In the genomic region with DNA sequence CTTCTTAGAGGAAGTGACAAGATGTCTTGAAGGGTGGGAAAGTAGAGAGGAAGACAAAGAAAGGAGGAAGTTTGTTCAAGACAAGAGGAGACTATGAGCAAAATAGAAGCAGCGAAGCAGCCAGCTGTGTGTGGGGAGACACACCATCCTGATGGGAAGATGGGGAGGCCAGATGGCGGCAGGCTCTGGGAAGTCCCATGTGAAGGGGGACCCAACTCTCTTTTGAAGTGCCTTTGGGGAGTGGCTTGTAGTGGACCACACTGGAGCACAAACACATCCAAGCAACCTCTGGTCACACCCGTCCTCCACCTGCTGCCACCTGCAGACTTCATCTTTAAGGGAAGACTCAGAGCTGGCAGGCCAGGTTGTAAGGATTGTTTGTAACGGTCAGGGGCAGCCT, we compare ENCODE assay signal across 18 cellular contexts. TPM values are rescaled to one million over a fixed set of nuclear protein-coding genes. Genes with fewer than 3 reads are reported as not detected.
"Had no signal": no experiment of that assay in that cellular context is flagged by ENCODE, and none has a peak within 500 bp of the region (broad histone marks: within the 10 kb centered on the region; RNA-seq: fewer than 3 reads in every experiment).

No MANE protein-coding gene starts in this region.

- H3K36me3 ChIP-seq: vagina had no signal

- H3K27me3 Mint-ChIP-seq: activated B cell treated with CpG ODN at 0.5 μM for 24 hours; activated CD4-positive, alpha-beta T cell treated with anti-CD3 and anti-CD28 coated beads, Interleukin-2, amount 10 ng/mL, durations not matched to agents 24 days and 14 days; T-helper 17 cell had no signal

- H3K4me1 Mint-ChIP-seq: brain, nephron progenitor cell had no signal

- ATAC-seq: activated T-cell treated with anti-CD3 and anti-CD28 coated beads, Interleukin-2, amount 50 U/mL, for 72 hours; stimulated activated naive CD8-positive, alpha-beta T cell treated with anti-CD3 and anti-CD28 coated beads, Interleukin-15, Interleukin-2, amounts not matched to agents 100 U/mL and 50 U/mL, for 24 hours; T-helper 17 cell had no signal

- DNase-seq: activated B cell treated with CpG ODN at 0.5 μM for 24 hours; activated CD4-positive, alpha-beta T cell treated with anti-CD3 and anti-CD28 coated beads, Interleukin-2, amount 10 ng/mL, durations not matched to agents 24 days and 14 days; activated T-cell treated with anti-CD3 and anti-CD28 coated beads, Interleukin-2, amount 50 U/mL, for 72 hours; anterior cingulate cortex; central memory CD4-positive, alpha-beta T cell; dorsolateral prefrontal cortex; foreskin fibroblast; nephron progenitor cell; occipital lobe; stimulated activated CD8-positive, alpha-beta memory T cell treated with anti-CD3 and anti-CD28 coated beads, Interleukin-4, amount 100 ng/mL, for 48 hours; stimulated activated naive CD8-positive, alpha-beta T cell treated with anti-CD3 and anti-CD28 coated beads, Interleukin-15, Interleukin-2, amounts not matched to agents 100 U/mL and 50 U/mL, for 24 hours; T-helper 17 cell had no signal

- H3K9me3 Mint-ChIP-seq: activated B cell treated with CpG ODN at 0.5 μM for 24 hours; activated CD4-positive, alpha-beta T cell treated with anti-CD3 and anti-CD28 coated beads, Interleukin-2, amount 10 ng/mL, durations not matched to agents 24 days and 14 days; activated T-cell treated with anti-CD3 and anti-CD28 coated beads, Interleukin-2, amount 50 U/mL, for 72 hours; brain; mesothelial cell of epicardium; nephron progenitor cell had no signal

- H3K4me3 ChIP-seq: dorsolateral prefrontal cortex, lung, tibial nerve, vagina had no signal

- H3K4me3 Mint-ChIP-seq: activated B cell treated with CpG ODN at 0.5 μM for 24 hours; activated CD4-positive, alpha-beta T cell treated with anti-CD3 and anti-CD28 coated beads, Interleukin-2, amount 10 ng/mL, durations not matched to agents 24 days and 14 days; activated T-cell treated with anti-CD3 and anti-CD28 coated beads, Interleukin-2, amount 50 U/mL, for 72 hours; brain; mesothelial cell of epicardium; nephron progenitor cell; T-helper 17 cell had no signal

- H3K27ac ChIP-seq: dorsolateral prefrontal cortex, epithelial cell of prostate, tibial nerve, vagina had no signal

- H3K27me3 ChIP-seq: dorsolateral prefrontal cortex, tibial nerve, vagina had no signal

- H3K4me1 ChIP-seq: tibial nerve, vagina had no signal

- H3K9me3 ChIP-seq: tibial nerve, vagina had no signal

- H3K27ac Mint-ChIP-seq: activated B cell treated with CpG ODN at 0.5 μM for 24 hours; activated CD4-positive, alpha-beta T cell treated with anti-CD3 and anti-CD28 coated beads, Interleukin-2, amount 10 ng/mL, durations not matched to agents 24 days and 14 days; activated T-cell treated with anti-CD3 and anti-CD28 coated beads, Interleukin-2, amount 50 U/mL, for 72 hours; brain; mesothelial cell of epicardium; nephron progenitor cell; T-helper 17 cell had no signal

RNA-seq across cellular contexts. Expression of gene INHBB, which starts 39.8 kb away (rescaled TPM):
- total RNA-seq: activated B cell treated with CpG ODN at 0.5 μM for 24 hours; activated CD4-positive, alpha-beta T cell treated with anti-CD3 and anti-CD28 coated beads, Interleukin-2, amount 10 ng/mL, durations not matched to agents 24 days and 14 days; activated T-cell treated with anti-CD3 and anti-CD28 coated beads, Interleukin-2, amount 50 U/mL, for 72 hours; mesothelial cell of epicardium; T-helper 17 cell had no signal
